In the genomic region with DNA sequence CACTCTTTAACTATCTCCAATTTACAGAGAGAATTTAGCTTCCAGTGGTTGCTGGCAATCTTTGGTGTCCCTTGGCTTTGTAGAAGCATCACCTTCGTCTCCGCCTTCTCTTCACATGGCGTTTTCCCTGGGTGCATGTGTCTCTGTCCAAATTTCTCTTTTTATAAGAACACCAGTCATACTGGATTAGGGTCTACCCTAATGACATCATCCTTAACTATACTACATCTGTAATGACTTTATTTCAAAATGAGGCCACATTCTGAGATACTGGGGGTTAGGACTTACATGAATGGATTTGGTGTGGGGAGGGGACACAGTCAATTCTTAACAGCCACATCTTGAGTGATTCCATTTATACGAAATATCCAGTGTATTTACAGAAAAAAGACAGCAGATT, we compare ENCODE assay signal across 11 cellular contexts. TPM values are rescaled to one million over a fixed set of nuclear protein-coding genes. Genes with fewer than 3 reads are reported as not detected.
"Had no signal": no experiment of that assay in that cellular context is flagged by ENCODE, and none has a peak within 500 bp of the region (broad histone marks: within the 10 kb centered on the region; RNA-seq: fewer than 3 reads in every experiment).

No MANE protein-coding gene starts in this region.

- H3K36me3 ChIP-seq: HAP-1 had no signal

- H3K4me3 ChIP-seq: GM23248, HAP-1 had no signal

- H3K4me1 ChIP-seq: HAP-1 had no signal

- H3K4me2 ChIP-seq: KMS-11 had no signal

- DNase-seq: GM23248, GOT3, H7, KBM-7 had no signal

- ATAC-seq: HCT116 had no signal

- H3K27ac ChIP-seq: GM23248, HL-60, KMS-11 had no signal

- H2AFZ ChIP-seq: GM23248 had no signal

- H3K9me3 ChIP-seq: HAP-1 had no signal

- H3K9ac ChIP-seq: GM23248, KMS-11 had no signal

RNA-seq across cellular contexts. Expression of a gene that starts 22.2 kb away (rescaled TPM):
- total RNA-seq: GM23248, HT1080 had no signal
- polyA plus RNA-seq: GM23248, IgD-negative memory B cell had no signal

RNA-seq across cellular contexts. Expression of a gene that starts 57.7 kb away (rescaled TPM):
- total RNA-seq: GM23248, H4, H7 had no signal
- polyA plus RNA-seq: GM23248, IgD-negative memory B cell had no signal
